Comparison of ENCODE assay signal across 20 cellular contexts in genomic region chr4:3870567-3870962, GRCh38.
DNase-seq lines count a peak whose midpoint lies in the region; ATAC-seq and TF ChIP-seq lines count a peak whose summit lies in the region.
"Had no signal": no experiment of that assay in that cellular context is flagged by ENCODE, and none has a peak within 500 bp of the region (broad histone marks: within the 10 kb centered on the region; RNA-seq: fewer than 3 reads in every experiment).

No MANE protein-coding gene starts in this region.

- H2AFZ ChIP-seq in neural progenitor cell (replicated peaks), result no peak overlapping the region

- H3K27me3 Mint-ChIP-seq in endothelial cell (ENCODE audit: unreplicated experiment) (peaks cover 17% of the 10 kb centered on the region), neural progenitor cell (ENCODE audit: insufficient read depth, low read depth) (peaks cover 49% of the 10 kb centered on the region)

- no peak for TF ChIP-seq CTCF in endothelial cell (IDR thresholded peaks at IDR 0.05; ENCODE audit: unreplicated experiment)
- TF ChIP-seq CTCF in neural progenitor cell (IDR thresholded peaks at IDR 0.05), result no peak

- H3K4me2 ChIP-seq in BLaER1, result peak overlapping the region; percentile 97; the same call in 1 of the 2 replicates
- H3K4me2 ChIP-seq in neural progenitor cell, result no peak overlapping the region
- H3K4me2 ChIP-seq: KMS-11 had no signal

- no peaks in the 10 kb centered on the region for H3K79me2 ChIP-seq in neural progenitor cell (ENCODE audit: low read depth)

- H3K9me3 Mint-ChIP-seq in endothelial cell (ENCODE audit: unreplicated experiment), result no peaks in the 10 kb centered on the region
- H3K9me3 Mint-ChIP-seq in neural progenitor cell, result peaks cover 7% of the 10 kb centered on the region
- H3K9me3 Mint-ChIP-seq: activated T-helper 1 cell treated with anti-CD3 and anti-CD28 coated beads, Interleukin-12 subunit alpha, Interleukin-12 subunit beta, Interleukin-2, Interleukin-4 antibody, amounts not matched to agents 30 ng/mL and 10 ng/mL and 1 ng/mL, durations not matched to agents 14 hours and 24 hours and 36 hours had no signal

- H4K20me1 ChIP-seq in BLaER1 (no peaks in the 10 kb centered on the region), neural progenitor cell (ENCODE audit: low read depth) (peaks cover 6% of the 10 kb centered on the region)

- no peak for DNase-seq in endothelial cell (ENCODE audit: low spot score)
- DNase-seq in neural progenitor cell (ENCODE audit: low spot score), result no peak
- no peak for DNase-seq in DMS53 (lab: John Stamatoyannopoulos, UW)
- DNase-seq in NCI-H1930 (lab: John Stamatoyannopoulos, UW), result no peak
- DNase-seq: activated CD4-positive, alpha-beta T cell treated with anti-CD3 and anti-CD28 coated beads for 4 hours; activated CD8-positive, alpha-beta memory T cell treated with anti-CD3 and anti-CD28 coated beads, Interleukin-2, amount 10 ng/mL, durations not matched to agents 7 days and 5 days; colonic mucosa; HCEC 1CT; kidney glomerular epithelial cell; NCI-H2227 treated with DMSO at 0.1 percent for 48 hours; NCI-H774; stimulated activated CD4-positive, alpha-beta T cell treated with anti-CD3 and anti-CD28 coated beads, Interleukin-1b, Interleukin-23, amount 100 ng/mL, for 48 hours; testis had no signal

- ATAC-seq in HG03439 (IDR thresholded peaks at IDR 0.05; ENCODE audit: unreplicated experiment), result no peak
- no peak for ATAC-seq in GM19463 (IDR thresholded peaks at IDR 0.05; ENCODE audit: unreplicated experiment)

- no peaks in the 10 kb centered on the region for H3K36me3 Mint-ChIP-seq in endothelial cell (ENCODE audit: low read depth, unreplicated experiment)
- H3K36me3 Mint-ChIP-seq in neural progenitor cell, result no peaks in the 10 kb centered on the region
- H3K36me3 Mint-ChIP-seq: activated CD8-positive, alpha-beta memory T cell treated with anti-CD3 and anti-CD28 coated beads, Interleukin-2, amount 10 ng/mL, durations not matched to agents 7 days and 5 days; CD14-positive monocyte had no signal

- H3F3A ChIP-seq in neural progenitor cell (ENCODE audit: low read depth), result no peaks in the 10 kb centered on the region

- H3K36me3 ChIP-seq in BLaER1 (no peaks in the 10 kb centered on the region), HUES6 (ENCODE audit: control insufficient read depth, insufficient read depth, low read length) (no peaks in the 10 kb centered on the region), neural progenitor cell (no peaks in the 10 kb centered on the region)
- H3K36me3 ChIP-seq: colonic mucosa had no signal

- H3K4me1 Mint-ChIP-seq in endothelial cell (ENCODE audit: unreplicated experiment) (peaks cover 9% of the 10 kb centered on the region), neural progenitor cell (peaks cover 8% of the 10 kb centered on the region)

- peaks cover 22% of the 10 kb centered on the region for H3K27me3 ChIP-seq in BLaER1
- H3K27me3 ChIP-seq in HUES6 (ENCODE audit: control insufficient read depth, insufficient read depth, low read length), result peaks cover 52% of the 10 kb centered on the region
- H3K27me3 ChIP-seq in neural progenitor cell, result peaks cover 72% of the 10 kb centered on the region
- H3K27me3 ChIP-seq: testis had no signal

- H3K27ac Mint-ChIP-seq in endothelial cell (ENCODE audit: unreplicated experiment) (no peak overlapping the region), neural progenitor cell (no peak overlapping the region)
- H3K27ac Mint-ChIP-seq: activated CD8-positive, alpha-beta memory T cell treated with anti-CD3 and anti-CD28 coated beads, Interleukin-2, amount 10 ng/mL, durations not matched to agents 7 days and 5 days; activated T-helper 1 cell treated with anti-CD3 and anti-CD28 coated beads, Interleukin-12 subunit alpha, Interleukin-12 subunit beta, Interleukin-2, Interleukin-4 antibody, amounts not matched to agents 30 ng/mL and 10 ng/mL and 1 ng/mL, durations not matched to agents 14 hours and 24 hours and 36 hours; CD14-positive monocyte had no signal

- H3K9me3 ChIP-seq in BLaER1 (peaks cover 9% of the 10 kb centered on the region; the same call in 1 of the 2 replicates), HUES6 (ENCODE audit: control insufficient read depth, insufficient read depth, low read depth, low read length) (peaks cover 11% of the 10 kb centered on the region), neural progenitor cell (ENCODE audit: low read depth) (no peaks in the 10 kb centered on the region)
- H3K9me3 ChIP-seq: colonic mucosa, testis had no signal

- H3K4me3 Mint-ChIP-seq in endothelial cell (ENCODE audit: unreplicated experiment), result peak overlapping the region; percentile 73
- H3K4me3 Mint-ChIP-seq in neural progenitor cell, result peak overlapping the region; percentile 68
- H3K4me3 Mint-ChIP-seq: activated CD8-positive, alpha-beta memory T cell treated with anti-CD3 and anti-CD28 coated beads, Interleukin-2, amount 10 ng/mL, durations not matched to agents 7 days and 5 days; activated T-helper 1 cell treated with anti-CD3 and anti-CD28 coated beads, Interleukin-12 subunit alpha, Interleukin-12 subunit beta, Interleukin-2, Interleukin-4 antibody, amounts not matched to agents 30 ng/mL and 10 ng/mL and 1 ng/mL, durations not matched to agents 14 hours and 24 hours and 36 hours had no signal

- H3K27ac ChIP-seq in BLaER1, result no peak overlapping the region
- no peak overlapping the region for H3K27ac ChIP-seq in HUES6 (ENCODE audit: low read depth, low read length)
- H3K27ac ChIP-seq in neural progenitor cell, result no peak overlapping the region
- H3K27ac ChIP-seq: colonic mucosa, KMS-11, testis had no signal

- H3K4me1 ChIP-seq in BLaER1 (peaks cover 64% of the 10 kb centered on the region), HUES6 (ENCODE audit: control insufficient read depth, insufficient read depth, low read length) (peaks cover 16% of the 10 kb centered on the region), neural progenitor cell (peaks cover 13% of the 10 kb centered on the region)
- H3K4me1 ChIP-seq: colonic mucosa, testis had no signal

- H3K4me3 ChIP-seq in BLaER1, result no peak overlapping the region
- 0 out of 2 replicates have a peak overlapping the region, but pooled peaks have one; percentile 61 for H3K4me3 ChIP-seq in HUES6 (ENCODE audit: low read depth, low read length)
- H3K4me3 ChIP-seq in neural progenitor cell, result no peak overlapping the region
- H3K4me3 ChIP-seq: colonic mucosa had no signal

- H3K9ac ChIP-seq in BLaER1 (no peak overlapping the region), HUES6 (ENCODE audit: low read length) (no peak overlapping the region), neural progenitor cell (no peak overlapping the region)
- H3K9ac ChIP-seq: KMS-11 had no signal
